9 cellular contexts compared by ENCODE assay signal in genomic region chr2:96204836-96205235, GRCh38. TPM values are rescaled to one million over a fixed set of nuclear protein-coding genes. Genes with fewer than 3 reads are reported as not detected.
DNase-seq lines count a peak whose midpoint lies in the region; ATAC-seq and TF ChIP-seq lines count a peak whose summit lies in the region.
"Had no signal": no experiment of that assay in that cellular context is flagged by ENCODE, and none has a peak within 500 bp of the region (broad histone marks: within the 10 kb centered on the region; RNA-seq: fewer than 3 reads in every experiment).

No MANE protein-coding gene starts in this region.

- DNase-seq in T-cell (no peak), epithelial cell of esophagus (ENCODE audit: low read depth) (no peak)
- DNase-seq in stimulated activated naive CD4-positive, alpha-beta T cell (lab: John Stamatoyannopoulos, UW) = no peak
- no peak for DNase-seq in activated effector memory CD4-positive, alpha-beta T cell treated with Interleukin-2 at 50 U/mL for 16 hours
- DNase-seq: stimulated activated CD4-positive, alpha-beta T cell treated with anti-CD3 and anti-CD28 coated beads, Interleukin-2, amount 100 ng/mL, for 48 hours had no signal

- peaks cover 62% of the 10 kb centered on the region for H4K20me1 ChIP-seq in DOHH2 (ENCODE audit: control insufficient read depth, insufficient read depth, low read depth, low read length)

- no peaks in the 10 kb centered on the region for H3K27me3 Mint-ChIP-seq in T-cell

- no peaks in the 10 kb centered on the region for H3K27me3 ChIP-seq in DOHH2 (ENCODE audit: control insufficient read depth, low read length)
- no peaks in the 10 kb centered on the region for H3K27me3 ChIP-seq in rectal smooth muscle tissue (ENCODE audit: control insufficient read depth, insufficient read depth, low read length)

- POLR2A ChIA-PET in T-cell (lab: Charles Lee) = interaction anchor here in 1 of 2 donors (0.5 to 0.7 kb wide), 2 partner anchors 59 to 63 kb away, joined by 3 to 6 read pairs; no protein-coding TSS in a partner anchor

- CTCF ChIA-PET in T-cell (lab: Charles Lee) = no interaction called here

- peak overlapping the region; percentile 50 to 98 (median 61) for H3K4me3 Mint-ChIP-seq in T-cell

- no peaks in the 10 kb centered on the region for H3K9me2 ChIP-seq in DOHH2 (replicated peaks; ENCODE audit: control insufficient read depth, low read length)

- peaks cover 3% of the 10 kb centered on the region for H3K36me3 Mint-ChIP-seq in T-cell

- peak overlapping the region; percentile 78 for H3K4me3 ChIP-seq in DOHH2 (ENCODE audit: low read length)
- H3K4me3 ChIP-seq in epithelial cell of esophagus (ENCODE audit: low read length) = peak overlapping the region; percentile 3
- no peak overlapping the region for H3K4me3 ChIP-seq in rectal smooth muscle tissue (ENCODE audit: low read length)

- H3K79me2 ChIP-seq in DOHH2 (ENCODE audit: control insufficient read depth, low read length) = peaks cover 97% of the 10 kb centered on the region

- no peaks in the 10 kb centered on the region for H3K9me3 ChIP-seq in DOHH2 (ENCODE audit: control insufficient read depth, insufficient read depth, low read length)

- peaks cover 73% of the 10 kb centered on the region for H3K4me1 ChIP-seq in DOHH2 (ENCODE audit: control insufficient read depth, low read length)
- peaks cover 36% of the 10 kb centered on the region for H3K4me1 ChIP-seq in rectal smooth muscle tissue (ENCODE audit: control insufficient read depth, insufficient read depth, low read length)

- TF ChIP-seq CTCF in DOHH2 (IDR thresholded peaks at IDR 0.05; ENCODE audit: low read depth, low read length, poor library complexity, severe bottlenecking) (no peak), epithelial cell of esophagus (IDR thresholded peaks at IDR 0.05; ENCODE audit: insufficient read depth, low read depth, low read length, missing control alignments) (no peak)

- no peak overlapping the region for H3K27ac ChIP-seq in DOHH2 (ENCODE audit: low read depth, low read length)
- peak overlapping the region; percentile 59 for H3K27ac ChIP-seq in rectal smooth muscle tissue (ENCODE audit: low read depth, low read length)

- no peak for ATAC-seq in T-cell (replicated peaks in 1 of 4)
- no peak for ATAC-seq in GM18861 (IDR thresholded peaks at IDR 0.05; ENCODE audit: unreplicated experiment)
- ATAC-seq in GM19324 (IDR thresholded peaks at IDR 0.05; ENCODE audit: low FRiP score, unreplicated experiment) = no peak

- peaks cover 9% of the 10 kb centered on the region for H3F3A ChIP-seq in DOHH2 (ENCODE audit: control insufficient read depth, insufficient read depth)

- H3K36me3 ChIP-seq in DOHH2 (ENCODE audit: control insufficient read depth, low read length) (peaks cover 86% of the 10 kb centered on the region), rectal smooth muscle tissue (ENCODE audit: control insufficient read depth, insufficient read depth, low read length) (no peaks in the 10 kb centered on the region)

- H3K27ac Mint-ChIP-seq in T-cell = peak overlapping the region; percentile 79 to 89

- no peaks in the 10 kb centered on the region for H3K9me3 Mint-ChIP-seq in T-cell

- H3K4me1 Mint-ChIP-seq in T-cell = peaks cover 76 to 86% (median 82%) of the 10 kb centered on the region in 3 donors

- H3K9ac ChIP-seq in rectal smooth muscle tissue (ENCODE audit: low read length) = no peak overlapping the region

- peak overlapping the region; percentile 76 for H3K4me2 ChIP-seq in DOHH2 (ENCODE audit: low read length)

RNA-seq across cellular contexts. Expression of gene STARD7, which starts 3.8 kb away (rescaled TPM):
- total RNA-seq in T-cell = 10 to 100 TPM; 65.0 to 95.3 (median 84.4) TPM

RNA-seq across cellular contexts. Expression of gene DUSP2, which starts 59.6 kb away (rescaled TPM):
- 100 to 1,000 TPM in 2 of 5 donors, 10 to 100 TPM in 3; 37.2 to 437 (median 54.0) TPM for total RNA-seq in T-cell
